Comparison of ENCODE assay signal across 1 cellular context in genomic region chr13:98506343-98507059, GRCh38.
A peak's percentile ranks its signal among the peaks of the same experiment; 100 is the strongest.
TF ChIP-seq lines count a peak whose summit lies in the region.

No MANE protein-coding gene starts in this region.

TF ChIP-seq in HepG2, 621 proteins besides CTCF, POLR2A, EP300 and RAD21 (continued from another document):
- TF ChIP-seq, protein P1, sequence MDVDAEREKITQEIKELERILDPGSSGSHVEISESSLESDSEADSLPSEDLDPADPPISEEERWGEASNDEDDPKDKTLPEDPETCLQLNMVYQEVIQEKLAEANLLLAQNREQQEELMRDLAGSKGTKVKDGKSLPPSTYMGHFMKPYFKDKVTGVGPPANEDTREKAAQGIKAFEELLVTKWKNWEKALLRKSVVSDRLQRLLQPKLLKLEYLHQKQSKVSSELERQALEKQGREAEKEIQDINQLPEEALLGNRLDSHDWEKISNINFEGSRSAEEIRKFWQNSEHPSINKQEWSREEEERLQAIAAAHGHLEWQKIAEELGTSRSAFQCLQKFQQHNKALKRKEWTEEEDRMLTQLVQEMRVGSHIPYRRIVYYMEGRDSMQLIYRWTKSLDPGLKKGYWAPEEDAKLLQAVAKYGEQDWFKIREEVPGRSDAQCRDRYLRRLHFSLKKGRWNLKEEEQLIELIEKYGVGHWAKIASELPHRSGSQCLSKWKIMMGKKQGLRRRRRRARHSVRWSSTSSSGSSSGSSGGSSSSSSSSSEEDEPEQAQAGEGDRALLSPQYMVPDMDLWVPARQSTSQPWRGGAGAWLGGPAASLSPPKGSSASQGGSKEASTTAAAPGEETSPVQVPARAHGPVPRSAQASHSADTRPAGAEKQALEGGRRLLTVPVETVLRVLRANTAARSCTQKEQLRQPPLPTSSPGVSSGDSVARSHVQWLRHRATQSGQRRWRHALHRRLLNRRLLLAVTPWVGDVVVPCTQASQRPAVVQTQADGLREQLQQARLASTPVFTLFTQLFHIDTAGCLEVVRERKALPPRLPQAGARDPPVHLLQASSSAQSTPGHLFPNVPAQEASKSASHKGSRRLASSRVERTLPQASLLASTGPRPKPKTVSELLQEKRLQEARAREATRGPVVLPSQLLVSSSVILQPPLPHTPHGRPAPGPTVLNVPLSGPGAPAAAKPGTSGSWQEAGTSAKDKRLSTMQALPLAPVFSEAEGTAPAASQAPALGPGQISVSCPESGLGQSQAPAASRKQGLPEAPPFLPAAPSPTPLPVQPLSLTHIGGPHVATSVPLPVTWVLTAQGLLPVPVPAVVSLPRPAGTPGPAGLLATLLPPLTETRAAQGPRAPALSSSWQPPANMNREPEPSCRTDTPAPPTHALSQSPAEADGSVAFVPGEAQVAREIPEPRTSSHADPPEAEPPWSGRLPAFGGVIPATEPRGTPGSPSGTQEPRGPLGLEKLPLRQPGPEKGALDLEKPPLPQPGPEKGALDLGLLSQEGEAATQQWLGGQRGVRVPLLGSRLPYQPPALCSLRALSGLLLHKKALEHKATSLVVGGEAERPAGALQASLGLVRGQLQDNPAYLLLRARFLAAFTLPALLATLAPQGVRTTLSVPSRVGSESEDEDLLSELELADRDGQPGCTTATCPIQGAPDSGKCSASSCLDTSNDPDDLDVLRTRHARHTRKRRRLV (CRISPR knock-in tag; IDR thresholded peaks at IDR 0.05): no peak
- TF ChIP-seq, protein P2, sequence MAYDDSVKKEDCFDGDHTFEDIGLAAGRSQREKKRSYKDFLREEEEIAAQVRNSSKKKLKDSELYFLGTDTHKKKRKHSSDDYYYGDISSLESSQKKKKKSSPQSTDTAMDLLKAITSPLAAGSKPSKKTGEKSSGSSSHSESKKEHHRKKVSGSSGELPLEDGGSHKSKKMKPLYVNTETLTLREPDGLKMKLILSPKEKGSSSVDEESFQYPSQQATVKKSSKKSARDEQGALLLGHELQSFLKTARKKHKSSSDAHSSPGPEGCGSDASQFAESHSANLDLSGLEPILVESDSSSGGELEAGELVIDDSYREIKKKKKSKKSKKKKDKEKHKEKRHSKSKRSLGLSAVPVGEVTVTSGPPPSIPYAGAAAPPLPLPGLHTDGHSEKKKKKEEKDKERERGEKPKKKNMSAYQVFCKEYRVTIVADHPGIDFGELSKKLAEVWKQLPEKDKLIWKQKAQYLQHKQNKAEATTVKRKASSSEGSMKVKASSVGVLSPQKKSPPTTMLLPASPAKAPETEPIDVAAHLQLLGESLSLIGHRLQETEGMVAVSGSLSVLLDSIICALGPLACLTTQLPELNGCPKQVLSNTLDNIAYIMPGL (CRISPR knock-in tag; IDR thresholded peaks at IDR 0.05; ENCODE audit: borderline replicate concordance in 1 of 2, low read depth in 1 of 2): peak; percentile 71 to 82
- TF ChIP-seq, protein P3, sequence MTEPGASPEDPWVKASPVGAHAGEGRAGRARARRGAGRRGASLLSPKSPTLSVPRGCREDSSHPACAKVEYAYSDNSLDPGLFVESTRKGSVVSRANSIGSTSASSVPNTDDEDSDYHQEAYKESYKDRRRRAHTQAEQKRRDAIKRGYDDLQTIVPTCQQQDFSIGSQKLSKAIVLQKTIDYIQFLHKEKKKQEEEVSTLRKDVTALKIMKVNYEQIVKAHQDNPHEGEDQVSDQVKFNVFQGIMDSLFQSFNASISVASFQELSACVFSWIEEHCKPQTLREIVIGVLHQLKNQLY (CRISPR knock-in tag; IDR thresholded peaks at IDR 0.05): peak; percentile 98
- TF ChIP-seq, protein P4, sequence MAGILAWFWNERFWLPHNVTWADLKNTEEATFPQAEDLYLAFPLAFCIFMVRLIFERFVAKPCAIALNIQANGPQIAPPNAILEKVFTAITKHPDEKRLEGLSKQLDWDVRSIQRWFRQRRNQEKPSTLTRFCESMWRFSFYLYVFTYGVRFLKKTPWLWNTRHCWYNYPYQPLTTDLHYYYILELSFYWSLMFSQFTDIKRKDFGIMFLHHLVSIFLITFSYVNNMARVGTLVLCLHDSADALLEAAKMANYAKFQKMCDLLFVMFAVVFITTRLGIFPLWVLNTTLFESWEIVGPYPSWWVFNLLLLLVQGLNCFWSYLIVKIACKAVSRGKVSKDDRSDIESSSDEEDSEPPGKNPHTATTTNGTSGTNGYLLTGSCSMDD (CRISPR knock-in tag; IDR thresholded peaks at IDR 0.05): peak; percentile 96
- TF ChIP-seq BHLHE40 (IDR thresholded peaks at IDR 0.05; ENCODE audit: low read length) (peak; percentile 85), ERF (CRISPR knock-in tag; IDR thresholded peaks at IDR 0.05) (peak; percentile 99), ZNF614 (CRISPR knock-in tag; IDR thresholded peaks at IDR 0.05; ENCODE audit: borderline replicate concordance) (peak; percentile 93), PPARG (CRISPR knock-in tag; conservative IDR thresholded peaks at IDR 0.05) (peak; percentile 76), IRX3 (CRISPR knock-in tag; IDR thresholded peaks at IDR 0.05; ENCODE audit: borderline replicate concordance, low read depth) (no peak), ZFYVE20 (CRISPR knock-in tag; IDR thresholded peaks at IDR 0.05; ENCODE audit: borderline replicate concordance, low read depth) (peak; percentile 79; the same call in 1 of the 2 replicates), ZNF207 (IDR thresholded peaks at IDR 0.05; ENCODE audit: borderline replicate concordance) (no peak), SNRNP70 (IDR thresholded peaks at IDR 0.05; ENCODE audit: low read depth, low read length) (no peak), GMEB2 (CRISPR knock-in tag; IDR thresholded peaks at IDR 0.05; ENCODE audit: low read depth) (no peak), NCOA5 (CRISPR knock-in tag; IDR thresholded peaks at IDR 0.05) (no peak), ZNF850 (CRISPR knock-in tag; conservative IDR thresholded peaks at IDR 0.05) (0 out of 2 replicates have a peak, but pooled peaks have one; percentile 30), ZNF644 (CRISPR knock-in tag; IDR thresholded peaks at IDR 0.05; ENCODE audit: low read depth) (peak; percentile 66; the same call in 1 of the 2 replicates), ZNF564 (CRISPR knock-in tag; IDR thresholded peaks at IDR 0.05) (peak; percentile 96), NBN (conservative IDR thresholded peaks at IDR 0.05) (no peak), ARID3A (IDR thresholded peaks at IDR 0.05; ENCODE audit: low read depth, low read length) (peak; percentile 32), POLR2AphosphoS2 (IDR thresholded peaks at IDR 0.05; ENCODE audit: low read depth, low read length) (no peak), ZNF251 (CRISPR knock-in tag; IDR thresholded peaks at IDR 0.05) (peak; percentile 54; the same call in 1 of the 2 replicates), YEATS2 (CRISPR knock-in tag; IDR thresholded peaks at IDR 0.05; ENCODE audit: borderline replicate concordance) (peak; percentile 86; the same call in 1 of the 2 replicates), MAX (IDR thresholded peaks at IDR 0.05) (peak; percentile 99)
- TF ChIP-seq, protein P5, sequence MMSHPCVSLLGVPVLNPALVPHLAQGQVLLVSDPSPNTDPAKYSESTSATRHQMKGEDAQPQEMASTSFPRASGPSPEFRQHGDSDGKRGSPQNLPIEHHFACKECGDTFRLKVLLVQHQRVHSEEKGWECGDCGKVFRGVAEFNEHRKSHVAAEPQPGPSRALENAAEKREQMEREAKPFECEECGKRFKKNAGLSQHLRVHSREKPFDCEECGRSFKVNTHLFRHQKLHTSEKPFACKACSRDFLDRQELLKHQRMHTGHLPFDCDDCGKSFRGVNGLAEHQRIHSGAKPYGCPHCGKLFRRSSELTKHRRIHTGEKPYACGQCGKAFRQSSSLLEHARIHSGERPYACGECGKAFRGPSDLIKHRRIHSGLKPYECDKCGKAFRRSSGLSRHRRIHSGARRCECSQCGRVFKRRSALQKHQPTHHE (CRISPR knock-in tag; IDR thresholded peaks at IDR 0.05; ENCODE audit: borderline replicate concordance): 0 out of 2 replicates have a peak, but pooled peaks have one; percentile 87
